11 cellular contexts compared by ENCODE assay signal in genomic region chr3:125644036-125645025, GRCh38. TPM values are rescaled to one million over a fixed set of nuclear protein-coding genes. Genes with fewer than 3 reads are reported as not detected.
DNase-seq lines count a peak whose midpoint lies in the region; TF ChIP-seq lines count a peak whose summit lies in the region.
"Had no signal": no experiment of that assay in that cellular context is flagged by ENCODE, and none has a peak within 500 bp of the region (broad histone marks: within the 10 kb centered on the region; RNA-seq: fewer than 3 reads in every experiment).

No MANE protein-coding gene starts in this region.

- peak overlapping the region; percentile 16 for H3K27ac ChIP-seq in endodermal cell (ENCODE audit: low read depth, low read length)
- H3K27ac ChIP-seq in tibial artery: peak overlapping the region; percentile 38 to 39

- H3K36me3 ChIP-seq in endodermal cell (ENCODE audit: control insufficient read depth, insufficient read depth, low read length): no peaks in the 10 kb centered on the region
- H3K36me3 ChIP-seq in tibial artery: no peaks in the 10 kb centered on the region

- H3K27ac Mint-ChIP-seq in endodermal cell: no peak overlapping the region
- no peak overlapping the region for H3K27ac Mint-ChIP-seq in activated T-helper 2 cell treated with anti-CD3 and anti-CD28 coated beads, Interferon-gamma antibody, Interleukin-2, Interleukin-4, amounts not matched to agents 10 μg/mL and 5 μg/mL and 100 μg/mL, durations not matched to agents 14 hours and 24 hours and 36 hours
- H3K27ac Mint-ChIP-seq: activated naive CD4-positive, alpha-beta T cell treated with anti-CD3 and anti-CD28 coated beads for 36 hours; stimulated activated naive CD8-positive, alpha-beta T cell treated with anti-CD3 and anti-CD28 coated beads, Interleukin-15, Interleukin-2, amounts not matched to agents 100 ng/mL and 50 ng/mL, for 24 hours had no signal

- H3K4me1 ChIP-seq in endodermal cell (ENCODE audit: control insufficient read depth, insufficient read depth, low read length): no peaks in the 10 kb centered on the region
- no peaks in the 10 kb centered on the region for H3K4me1 ChIP-seq in tibial artery

- DNase-seq in MV-4-11 (lab: John Stamatoyannopoulos, UW): peak; percentile 77
- no peak for DNase-seq in endodermal cell
- DNase-seq in medulla oblongata (ENCODE audit: extremely low spot score): peak; percentile 65
- peak; percentile 69 to 72 for DNase-seq in tibial artery
- no peak for DNase-seq in T-helper 9 cell
- DNase-seq in activated T-helper 2 cell treated with anti-CD3 and anti-CD28 coated beads, Interferon-gamma antibody, Interleukin-2, Interleukin-4, amounts not matched to agents 10 μg/mL and 5 μg/mL and 100 μg/mL, durations not matched to agents 14 hours and 24 hours and 36 hours (ENCODE audit: low spot score): no peak
- no peak for DNase-seq in activated CD4-positive, alpha-beta T cell treated with anti-CD3 and anti-CD28 coated beads, Interleukin-2, amount 50 U/mL, for 48 hours
- DNase-seq: activated naive CD4-positive, alpha-beta T cell treated with anti-CD3 and anti-CD28 coated beads for 36 hours; NCI-H187 treated with DMSO at 0.1 percent for 48 hours; stimulated activated CD4-positive, alpha-beta T cell treated with anti-CD3 and anti-CD28 coated beads, Interleukin-15, amount 100 ng/mL, for 24 hours had no signal

- H3K27me3 ChIP-seq in endodermal cell (ENCODE audit: control insufficient read depth, insufficient read depth, low read length, poor library complexity, severe bottlenecking) (no peaks in the 10 kb centered on the region), tibial artery (no peaks in the 10 kb centered on the region)

- no peak overlapping the region for H3K4me3 ChIP-seq in endodermal cell (ENCODE audit: low read length)
- no peak overlapping the region for H3K4me3 ChIP-seq in tibial artery

- no peak overlapping the region for H3K4me3 Mint-ChIP-seq in endodermal cell
- no peak overlapping the region for H3K4me3 Mint-ChIP-seq in activated T-helper 2 cell treated with anti-CD3 and anti-CD28 coated beads, Interferon-gamma antibody, Interleukin-2, Interleukin-4, amounts not matched to agents 10 μg/mL and 5 μg/mL and 100 μg/mL, durations not matched to agents 14 hours and 24 hours and 36 hours (ENCODE audit: low read depth)
- H3K4me3 Mint-ChIP-seq: activated naive CD4-positive, alpha-beta T cell treated with anti-CD3 and anti-CD28 coated beads for 36 hours; stimulated activated naive CD8-positive, alpha-beta T cell treated with anti-CD3 and anti-CD28 coated beads, Interleukin-15, Interleukin-2, amounts not matched to agents 100 ng/mL and 50 ng/mL, for 24 hours had no signal

- no peaks in the 10 kb centered on the region for H3K27me3 Mint-ChIP-seq in endodermal cell (ENCODE audit: insufficient read depth)
- H3K27me3 Mint-ChIP-seq in activated T-helper 2 cell treated with anti-CD3 and anti-CD28 coated beads, Interferon-gamma antibody, Interleukin-2, Interleukin-4, amounts not matched to agents 10 μg/mL and 5 μg/mL and 100 μg/mL, durations not matched to agents 14 hours and 24 hours and 36 hours (ENCODE audit: low read depth): peaks cover 4% of the 10 kb centered on the region
- H3K27me3 Mint-ChIP-seq: stimulated activated naive CD8-positive, alpha-beta T cell treated with anti-CD3 and anti-CD28 coated beads, Interleukin-15, Interleukin-2, amounts not matched to agents 100 ng/mL and 50 ng/mL, for 24 hours had no signal

- 81 to 93% methylated on average over 7 to 10 of the region's 10 CpGs for WGBS in endodermal cell (ENCODE audit: insufficient coverage in 1 of 2, insufficient read length in 1 of 2), 2 experiments

- intact Hi-C loops in tibial artery (cut with DNase I; ENCODE audit: low total_unique reads): no loop called here
- intact Hi-C loops in activated T-helper 2 cell treated with anti-CD3 and anti-CD28 coated beads, Interferon-gamma antibody, Interleukin-2, Interleukin-4, amounts not matched to agents 10 μg/mL and 5 μg/mL and 100 μg/mL, durations not matched to agents 14 hours and 24 hours and 36 hours (cut with micrococcal nuclease): no loop called here

- H3K4me1 Mint-ChIP-seq in endodermal cell: no peaks in the 10 kb centered on the region
- no peaks in the 10 kb centered on the region for H3K4me1 Mint-ChIP-seq in activated T-helper 2 cell treated with anti-CD3 and anti-CD28 coated beads, Interferon-gamma antibody, Interleukin-2, Interleukin-4, amounts not matched to agents 10 μg/mL and 5 μg/mL and 100 μg/mL, durations not matched to agents 14 hours and 24 hours and 36 hours (ENCODE audit: low read depth)

- H3K9ac ChIP-seq in endodermal cell (ENCODE audit: extremely low read depth, low read length, poor library complexity, severe bottlenecking): no peak overlapping the region

- H3K9me3 Mint-ChIP-seq in endodermal cell: peaks cover 3% of the 10 kb centered on the region
- H3K9me3 Mint-ChIP-seq in activated T-helper 2 cell treated with anti-CD3 and anti-CD28 coated beads, Interferon-gamma antibody, Interleukin-2, Interleukin-4, amounts not matched to agents 10 μg/mL and 5 μg/mL and 100 μg/mL, durations not matched to agents 14 hours and 24 hours and 36 hours: no peaks in the 10 kb centered on the region
- H3K9me3 Mint-ChIP-seq: activated naive CD4-positive, alpha-beta T cell treated with anti-CD3 and anti-CD28 coated beads for 36 hours; stimulated activated naive CD8-positive, alpha-beta T cell treated with anti-CD3 and anti-CD28 coated beads, Interleukin-15, Interleukin-2, amounts not matched to agents 100 ng/mL and 50 ng/mL, for 24 hours had no signal

- H3K36me3 Mint-ChIP-seq in endodermal cell (ENCODE audit: low read depth): no peaks in the 10 kb centered on the region
- H3K36me3 Mint-ChIP-seq in activated T-helper 2 cell treated with anti-CD3 and anti-CD28 coated beads, Interferon-gamma antibody, Interleukin-2, Interleukin-4, amounts not matched to agents 10 μg/mL and 5 μg/mL and 100 μg/mL, durations not matched to agents 14 hours and 24 hours and 36 hours (ENCODE audit: low read depth): no peaks in the 10 kb centered on the region

- TF ChIP-seq CTCF in endodermal cell (conservative IDR thresholded peaks at IDR 0.05) (no peak), tibial artery (IDR thresholded peaks at IDR 0.05) (no peak)

- H3K9me3 ChIP-seq in endodermal cell (ENCODE audit: control insufficient read depth, low read length) (no peaks in the 10 kb centered on the region), tibial artery (no peaks in the 10 kb centered on the region)

RNA-seq across cellular contexts. Expression of gene OSBPL11, which starts 49.0 kb away (rescaled TPM):
- total RNA-seq in endodermal cell: 10 to 100 TPM; 17.9 to 24.7 TPM
- 21.2 TPM for polyA plus RNA-seq in endodermal cell (2013, experiment 1 of 2)
- 21.0 TPM for polyA plus RNA-seq in endodermal cell (2013, experiment 2 of 2)
- 11.8 and 12.7 TPM in 2 replicates for total RNA-seq in activated T-helper 2 cell treated with anti-CD3 and anti-CD28 coated beads, Interferon-gamma antibody, Interleukin-2, Interleukin-4, amounts not matched to agents 10 μg/mL and 5 μg/mL and 100 μg/mL, durations not matched to agents 14 hours and 24 hours and 36 hours

Comparison
In these comparisons a context has a peak if more than half of its experiments do, and no peak if none do; other contexts are left out.
1. DNase-seq: peak in MV-4-11 (single experiment), medulla oblongata (single experiment) and tibial artery (2 of 2); none in endodermal cell (single experiment), T-helper 9 cell (single experiment), activated T-helper 2 cell treated with anti-CD3 and anti-CD28 coated beads, Interferon-gamma antibody, Interleukin-2, Interleukin-4, amounts not matched to agents 10 μg/mL and 5 μg/mL and 100 μg/mL, durations not matched to agents 14 hours and 24 hours and 36 hours (single experiment) and activated CD4-positive, alpha-beta T cell treated with anti-CD3 and anti-CD28 coated beads, Interleukin-2, amount 50 U/mL, for 48 hours (0 of 2).